In genomic region chr16:53091508-53092211, GRCh38 we compare ENCODE assay signal across 9 cellular contexts. TPM values are rescaled to one million over a fixed set of nuclear protein-coding genes. Genes with fewer than 3 reads are reported as not detected.
DNase-seq lines count a peak whose midpoint lies in the region; ATAC-seq and TF ChIP-seq lines count a peak whose summit lies in the region.
"Had no signal": no experiment of that assay in that cellular context is flagged by ENCODE, and none has a peak within 500 bp of the region (broad histone marks: within the 10 kb centered on the region; RNA-seq: fewer than 3 reads in every experiment).

No MANE protein-coding gene starts in this region.

- no peak overlapping the region for H2BK15ac ChIP-seq in neuronal stem cell (ENCODE audit: low read length)

- H3K4ac ChIP-seq in neuronal stem cell (ENCODE audit: low read length), result no peak overlapping the region

- no peak overlapping the region for H2BK120ac ChIP-seq in neuronal stem cell (ENCODE audit: low read depth, low read length)

- H2BK5ac ChIP-seq in neuronal stem cell (ENCODE audit: low read length), result no peak overlapping the region

- no peak overlapping the region for H3K23ac ChIP-seq in neuronal stem cell (ENCODE audit: low read depth, low read length, poor library complexity)

- DNase-seq in GM06990 (ENCODE audit: extremely low read depth, insufficient read length) (peak; percentile 63), M059J (ENCODE audit: low read depth) (peak; percentile 90), T1000 (lab: John Stamatoyannopoulos, UW) (peak; percentile 19), fibroblast of villous mesenchyme (ENCODE audit: low read depth) (peak; percentile 87), neuronal stem cell (ENCODE audit: low spot score) (peak; percentile 37), KG1 (lab: John Stamatoyannopoulos, UW) (no peak)
- no peak for DNase-seq in activated effector memory CD4-positive, alpha-beta T cell treated with anti-CD3 and anti-CD28 coated beads, Interleukin-2, amount 50 U/mL, for 16 hours
- DNase-seq: activated naive CD8-positive, alpha-beta T cell treated with anti-CD3 and anti-CD28 coated beads, Interleukin-2, amount 10 ng/mL, durations not matched to agents 7 days and 5 days had no signal

- peaks cover 22% of the 10 kb centered on the region in 2 donors for H3K4me1 ChIP-seq in neuronal stem cell (ENCODE audit: control insufficient read depth in 2 of 2, insufficient read depth in 1 of 2, low read depth in 1 of 2, low read length in 2 of 2)

- peak overlapping the region; percentile 6 for H3K4me3 ChIP-seq in GM06990 (replicated peaks; ENCODE audit: low read depth, low read length)
- peak overlapping the region; percentile 10 for H3K4me3 ChIP-seq in fibroblast of villous mesenchyme (ENCODE audit: low read depth, low read length)
- H3K4me3 ChIP-seq in neuronal stem cell (ENCODE audit: low read length in 2 of 2), result peak overlapping the region in 1 of 2 donors; percentile 22

- H4K91ac ChIP-seq in neuronal stem cell (ENCODE audit: low read depth, low read length, poor library complexity), result no peak overlapping the region

- no peaks in the 10 kb centered on the region for H3K27me3 ChIP-seq in GM06990 (replicated peaks; ENCODE audit: control insufficient read depth, insufficient read depth, low read length)
- no peaks in the 10 kb centered on the region for H3K27me3 ChIP-seq in neuronal stem cell (ENCODE audit: control insufficient read depth in 3 of 3, insufficient read depth in 3 of 3, low read depth in 1 of 3, low read length in 3 of 3)

- H2AK5ac ChIP-seq in neuronal stem cell (ENCODE audit: low read depth, low read length), result no peak overlapping the region

- no peak overlapping the region for H4K8ac ChIP-seq in neuronal stem cell (ENCODE audit: low read depth, low read length)

- H3K27ac ChIP-seq in neuronal stem cell (replicated peaks; ENCODE audit: low read length), result no peak overlapping the region

- H2BK12ac ChIP-seq in neuronal stem cell (ENCODE audit: low read length), result no peak overlapping the region

- H3K14ac ChIP-seq in neuronal stem cell (ENCODE audit: low read length), result no peak overlapping the region

- H3K79me1 ChIP-seq in neuronal stem cell (ENCODE audit: low read depth, low read length), result peaks cover 4% of the 10 kb centered on the region

- H2AFZ ChIP-seq in neuronal stem cell (ENCODE audit: low read length), result peak overlapping the region; percentile 59

- H3K9ac ChIP-seq in neuronal stem cell (ENCODE audit: low read depth, low read length, poor library complexity), result no peak overlapping the region

- no peaks in the 10 kb centered on the region for H3K9me3 ChIP-seq in neuronal stem cell (replicated peaks in 1 of 2; ENCODE audit: control insufficient read depth in 2 of 2, insufficient read depth in 1 of 2, low read depth in 1 of 2, low read length in 2 of 2)

- WGBS in neuronal stem cell (ENCODE audit: extremely low coverage in 2 of 2, insufficient read length in 2 of 2, insufficient replicate concordance in 1 of 2), 2 donors, result no CpG with 5 or more reads among the region's 7 CpGs

- H3K36me3 ChIP-seq in GM06990 (ENCODE audit: control insufficient read depth, insufficient read depth, low read length), result peaks cover 2% of the 10 kb centered on the region; the same call in 1 of the 2 replicates
- peaks cover 0 to 1% of the 10 kb centered on the region in 2 donors for H3K36me3 ChIP-seq in neuronal stem cell (replicated peaks in 1 of 2; ENCODE audit: control insufficient read depth in 2 of 2, insufficient read depth in 2 of 2, low read length in 2 of 2)

- H3K4me2 ChIP-seq in neuronal stem cell (ENCODE audit: insufficient read depth, low read length, poor library complexity, severe bottlenecking), result no peak overlapping the region

- no peak for TF ChIP-seq CTCF in GM06990 (IDR thresholded peaks at IDR 0.05; ENCODE audit: insufficient read depth, low read length, poor library complexity, severe bottlenecking)
- no peak for TF ChIP-seq CTCF in fibroblast of villous mesenchyme (IDR thresholded peaks at IDR 0.05; ENCODE audit: insufficient read depth, low read depth, low read length)

- H3K18ac ChIP-seq in neuronal stem cell (ENCODE audit: low read length), result no peak overlapping the region

- ATAC-seq in GM21717 (IDR thresholded peaks at IDR 0.05; ENCODE audit: unreplicated experiment), result peak; percentile 56

RNA-seq across cellular contexts. Expression of gene CHD9, which starts 36.9 kb away (rescaled TPM):
- total RNA-seq in M059J (2014; rRNA removed; shearing (Covaris generic)), result 13.8 and 24.5 TPM in 2 replicates
- total RNA-seq in fibroblast of villous mesenchyme, result 69.3 and 102 TPM in 2 replicates
- 40.5 TPM for polyA plus RNA-seq in neuronal stem cell (2013, experiment 1 of 2)
- polyA plus RNA-seq in neuronal stem cell (2013, experiment 2 of 2), result 38.6 TPM

RNA-seq across cellular contexts. Expression of gene CHD9NB, which starts 39.0 kb away (rescaled TPM):
- total RNA-seq in M059J (2014; rRNA removed; shearing (Covaris generic)), result 0.20 and 0.57 TPM in 2 replicates
- total RNA-seq in fibroblast of villous mesenchyme, result 1.3 and 2.6 TPM in 2 replicates
- 4.2 TPM for polyA plus RNA-seq in neuronal stem cell (2013, experiment 1 of 2)
- 4.1 TPM for polyA plus RNA-seq in neuronal stem cell (2013, experiment 2 of 2)

Comparison
In these comparisons a context has a peak if more than half of its experiments do, and no peak if none do; other contexts are left out.
1. DNase-seq: peak in GM06990 (single experiment), M059J (single experiment), T1000 (single experiment), fibroblast of villous mesenchyme (single experiment) and neuronal stem cell (single experiment); none in KG1 (single experiment) and activated effector memory CD4-positive, alpha-beta T cell treated with anti-CD3 and anti-CD28 coated beads, Interleukin-2, amount 50 U/mL, for 16 hours (single experiment).